1 cellular context compared by ENCODE assay signal in genomic region chr11:120925944-120926343, GRCh38.
TF ChIP-seq lines count a peak whose summit lies in the region.

No MANE protein-coding gene starts in this region.

TF ChIP-seq in HepG2, 621 proteins besides CTCF, POLR2A, EP300 and RAD21 (continued from another document):
- no peak for TF ChIP-seq BCLAF1 (IDR thresholded peaks at IDR 0.05)
- TF ChIP-seq ZBTB43 (CRISPR knock-in tag; conservative IDR thresholded peaks at IDR 0.05), result no peak
- no peak for TF ChIP-seq ARID5B (CRISPR knock-in tag; IDR thresholded peaks at IDR 0.05)
- TF ChIP-seq PITX1 (CRISPR knock-in tag; IDR thresholded peaks at IDR 0.05), result no peak
- no peak for TF ChIP-seq ZFP1 (CRISPR knock-in tag; IDR thresholded peaks at IDR 0.05)
- TF ChIP-seq FOXJ3 (CRISPR knock-in tag; IDR thresholded peaks at IDR 0.05; ENCODE audit: borderline replicate concordance), result no peak
- no peak for TF ChIP-seq SOX6 (IDR thresholded peaks at IDR 0.05)
- TF ChIP-seq SOX6 (CRISPR knock-in tag; IDR thresholded peaks at IDR 0.05), result no peak
